19 cellular contexts compared by ENCODE assay signal in the genomic region with DNA sequence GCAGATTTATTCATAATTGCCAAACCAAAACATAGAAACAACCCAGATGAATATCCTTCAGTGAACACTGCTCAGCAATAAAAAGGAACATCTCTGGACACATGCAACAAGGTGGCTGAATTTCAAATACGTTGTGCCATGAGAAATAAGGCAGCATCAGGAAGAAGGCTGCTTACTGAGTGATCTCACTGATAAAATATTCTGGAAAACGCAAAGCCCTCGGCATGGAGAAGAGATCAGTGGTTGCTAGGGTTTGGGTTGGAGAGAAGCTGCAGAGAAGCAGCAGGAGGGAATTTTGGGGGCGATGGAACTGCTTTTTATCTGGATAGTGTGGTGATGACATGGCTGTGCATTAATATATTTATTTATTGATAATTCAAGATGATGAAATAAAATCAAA. TPM values are rescaled to one million over a fixed set of nuclear protein-coding genes. Genes with fewer than 3 reads are reported as not detected.
"Had no signal": no experiment of that assay in that cellular context is flagged by ENCODE, and none has a peak within 500 bp of the region (broad histone marks: within the 10 kb centered on the region; RNA-seq: fewer than 3 reads in every experiment).

No MANE protein-coding gene starts in this region.

- H3K9me3 Mint-ChIP-seq: activated T-helper 17 cell treated with anti-CD3 and anti-CD28 coated beads, Interleukin-2, amount 50 U/mL, for 72 hours had no signal

- ATAC-seq: activated T-helper 17 cell treated with anti-CD3 and anti-CD28 coated beads, Interleukin-2, amount 50 U/mL, for 72 hours had no signal

- DNase-seq: activated CD4-positive, alpha-beta T cell treated with anti-CD3 and anti-CD28 coated beads, Interleukin-2, amount 50 U/mL, for 48 hours; activated CD4-positive, CD25-positive, alpha-beta regulatory T cell treated with anti-CD3 and anti-CD28 coated beads, Interleukin-2, amount 50 U/mL, for 72 hours; activated naive CD4-positive, alpha-beta T cell treated with anti-CD3 and anti-CD28 coated beads, Interleukin-2, amount 10 ng/mL, durations not matched to agents 7 days and 5 days; caudate nucleus; hypothalamus; nephron progenitor cell; occipital lobe; stimulated activated CD4-positive, alpha-beta T cell treated with anti-CD3 and anti-CD28 coated beads, Interleukin-15, amount 100 ng/mL, for 24 hours; stimulated activated CD4-positive, alpha-beta T cell treated with anti-CD3 and anti-CD28 coated beads, Interleukin-4, amount 100 ng/mL, for 24 hours; stimulated activated naive CD4-positive, alpha-beta T cell treated with Interleukin-2 at 50 U/mL for 16 hours; substantia nigra had no signal

- H3K4me3 ChIP-seq: lung, right atrium auricular region, skin epidermis, tibial nerve, vagina had no signal

- H3K36me3 ChIP-seq: right atrium auricular region, tibial nerve, vagina had no signal

- H3K4me1 Mint-ChIP-seq: activated naive CD4-positive, alpha-beta T cell treated with anti-CD3 and anti-CD28 coated beads, Interleukin-2, amount 10 ng/mL, durations not matched to agents 7 days and 5 days; activated T-helper 17 cell treated with anti-CD3 and anti-CD28 coated beads, Interleukin-2, amount 50 U/mL, for 72 hours had no signal

- H3K9me3 ChIP-seq: vagina had no signal

- H3K27ac Mint-ChIP-seq: activated naive CD4-positive, alpha-beta T cell treated with anti-CD3 and anti-CD28 coated beads, Interleukin-2, amount 10 ng/mL, durations not matched to agents 7 days and 5 days; activated T-helper 17 cell treated with anti-CD3 and anti-CD28 coated beads, Interleukin-2, amount 50 U/mL, for 72 hours; mesothelial cell of epicardium; nephron progenitor cell; progenitor cell of endocrine pancreas had no signal

- H3K27me3 ChIP-seq: right atrium auricular region, tibial nerve, vagina had no signal

- H3K4me3 Mint-ChIP-seq: activated naive CD4-positive, alpha-beta T cell treated with anti-CD3 and anti-CD28 coated beads, Interleukin-2, amount 10 ng/mL, durations not matched to agents 7 days and 5 days; activated T-helper 17 cell treated with anti-CD3 and anti-CD28 coated beads, Interleukin-2, amount 50 U/mL, for 72 hours; mesothelial cell of epicardium; nephron progenitor cell had no signal

- H3K27ac ChIP-seq: right atrium auricular region, skin epidermis, tibial nerve, vagina had no signal

- H3K36me3 Mint-ChIP-seq: activated naive CD4-positive, alpha-beta T cell treated with anti-CD3 and anti-CD28 coated beads, Interleukin-2, amount 10 ng/mL, durations not matched to agents 7 days and 5 days; mesothelial cell of epicardium had no signal

- H3K4me1 ChIP-seq: right atrium auricular region, tibial nerve, vagina had no signal

RNA-seq across cellular contexts. Expression of gene SHANK2, which starts 11.0 kb away (rescaled TPM):
- total RNA-seq: activated T-helper 17 cell treated with anti-CD3 and anti-CD28 coated beads, Interleukin-2, amount 50 U/mL, for 72 hours had no signal
